In genomic region chr1:84247425-84248220, GRCh38 we compare ENCODE assay signal across 9 cellular contexts. TPM values are rescaled to one million over a fixed set of nuclear protein-coding genes. Genes with fewer than 3 reads are reported as not detected.
DNase-seq lines count a peak whose midpoint lies in the region; ATAC-seq and TF ChIP-seq lines count a peak whose summit lies in the region.
"Had no signal": no experiment of that assay in that cellular context is flagged by ENCODE, and none has a peak within 500 bp of the region (broad histone marks: within the 10 kb centered on the region; RNA-seq: fewer than 3 reads in every experiment).

No MANE protein-coding gene starts in this region.

- DNase-seq in Caki2 (ENCODE audit: low read depth) (peak; percentile 74), LNCaP clone FGC (ENCODE audit: low read depth) (peak; percentile 89), natural killer cell (no peak), NCI-H446 (lab: John Stamatoyannopoulos, UW) (no peak)
- no peak for DNase-seq in central memory CD8-positive, alpha-beta T cell (ENCODE audit: low spot score in 2 of 2)
- DNase-seq in activated naive CD4-positive, alpha-beta T cell treated with Interleukin-2 at 50 U/mL for 16 hours: no peak

- peak; percentile 83 for ATAC-seq in central memory CD8-positive, alpha-beta T cell (replicated peaks; ENCODE audit: extremely low read depth, poor library complexity, severe bottlenecking)
- ATAC-seq in natural killer cell (peak in 2 of 3 donors; percentile 13 to 89), GM18907 (IDR thresholded peaks at IDR 0.05; ENCODE audit: unreplicated experiment) (no peak), GM19452 (IDR thresholded peaks at IDR 0.05; ENCODE audit: unreplicated experiment) (no peak)

- in situ Hi-C loops in Caki2 (cut with HindIII; ENCODE audit: low pct_unique_long_range_greater_than_20kb, low sequenced_read_pairs): no loop called here

- H3K9me3 Mint-ChIP-seq in central memory CD8-positive, alpha-beta T cell: peaks cover 5% of the 10 kb centered on the region
- peaks cover 2% of the 10 kb centered on the region in 2 donors for H3K9me3 Mint-ChIP-seq in natural killer cell

- peak overlapping the region; percentile 83 for H3K27ac Mint-ChIP-seq in central memory CD8-positive, alpha-beta T cell (ENCODE audit: low read depth)
- H3K27ac Mint-ChIP-seq in natural killer cell: no peak overlapping the region
- H3K27ac Mint-ChIP-seq: progenitor cell of endocrine pancreas had no signal

- H3K36me3 Mint-ChIP-seq in central memory CD8-positive, alpha-beta T cell (ENCODE audit: insufficient read depth): no peaks in the 10 kb centered on the region
- no peaks in the 10 kb centered on the region for H3K36me3 Mint-ChIP-seq in natural killer cell

- TF ChIP-seq CTCF in LNCaP clone FGC (IDR thresholded peaks at IDR 0.05; ENCODE audit: control insufficient read depth, extremely low read depth, insufficient read depth) (no peak), natural killer cell (IDR thresholded peaks at IDR 0.05) (no peak)

- H3K27me3 Mint-ChIP-seq in central memory CD8-positive, alpha-beta T cell: no peaks in the 10 kb centered on the region
- H3K27me3 Mint-ChIP-seq in natural killer cell (ENCODE audit: low read depth in 2 of 2): no peaks in the 10 kb centered on the region
- H3K27me3 Mint-ChIP-seq: progenitor cell of endocrine pancreas had no signal

- peaks cover 18% of the 10 kb centered on the region for H3K4me1 Mint-ChIP-seq in central memory CD8-positive, alpha-beta T cell
- H3K4me1 Mint-ChIP-seq in natural killer cell: peaks cover 13 to 17% of the 10 kb centered on the region in 2 donors

- peak overlapping the region; percentile 52 for H3K4me3 Mint-ChIP-seq in central memory CD8-positive, alpha-beta T cell
- H3K4me3 Mint-ChIP-seq in natural killer cell: no peak overlapping the region

- intact Hi-C loops in natural killer cell (cut with micrococcal nuclease): no loop called here

- no peak overlapping the region for H3K4me3 ChIP-seq in LNCaP clone FGC (ENCODE audit: low read depth, low read length)

RNA-seq across cellular contexts. Expression of gene SAMD13, which starts 53.9 kb away (rescaled TPM):
- 2.5 and 8.7 TPM in 2 replicates for total RNA-seq in Caki2 (2014; rRNA removed; shearing (Covaris generic); ENCODE audit: low replicate concordance)
- total RNA-seq in natural killer cell: under 1 TPM in 1 of 3 donors, not detected in 2; 0.40 TPM

Comparison
In these comparisons a context has a peak if more than half of its experiments do, and no peak if none do; other contexts are left out.
1. DNase-seq: peak in Caki2 (single experiment) and LNCaP clone FGC (single experiment); none in central memory CD8-positive, alpha-beta T cell (0 of 2), natural killer cell (single experiment), activated naive CD4-positive, alpha-beta T cell treated with Interleukin-2 at 50 U/mL for 16 hours (single experiment) and NCI-H446 (0 of 2).
2. ATAC-seq: peak in central memory CD8-positive, alpha-beta T cell (single experiment) and natural killer cell (2 of 3); none in GM18907 (single experiment) and GM19452 (single experiment).